Comparison of ENCODE assay signal across 21 cellular contexts in the genomic region with DNA sequence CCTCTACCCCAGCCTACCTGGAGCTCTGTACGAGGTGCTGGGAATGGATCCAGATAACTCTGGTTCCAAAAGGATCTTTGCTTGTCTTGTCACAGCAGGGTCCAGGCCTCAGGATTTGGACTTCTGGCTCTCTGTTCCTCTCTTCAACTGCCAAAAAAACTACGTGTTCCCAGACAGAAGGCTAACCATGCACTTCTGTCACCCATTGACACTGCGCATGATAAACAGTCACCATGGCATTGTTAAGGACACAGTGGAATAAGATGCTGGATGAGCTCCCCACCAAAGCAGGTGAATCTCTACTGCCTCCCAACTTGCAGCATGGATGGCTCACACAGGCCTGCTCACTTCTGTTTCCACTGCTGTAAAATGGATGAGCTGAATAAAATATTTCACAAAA.
"Had no signal": no experiment of that assay in that cellular context is flagged by ENCODE, and none has a peak within 500 bp of the region (broad histone marks: within the 10 kb centered on the region; RNA-seq: fewer than 3 reads in every experiment).

No MANE protein-coding gene starts in this region.

- H3K9me3 Mint-ChIP-seq: activated CD8-positive, alpha-beta T cell treated with anti-CD3 and anti-CD28 coated beads for 36 hours; activated naive CD8-positive, alpha-beta T cell treated with anti-CD3 and anti-CD28 coated beads, Interleukin-2, amount 10 ng/mL, durations not matched to agents 7 days and 5 days had no signal

- H3K27me3 Mint-ChIP-seq: activated CD8-positive, alpha-beta T cell treated with anti-CD3 and anti-CD28 coated beads for 36 hours; activated naive CD8-positive, alpha-beta T cell treated with anti-CD3 and anti-CD28 coated beads, Interleukin-2, amount 10 ng/mL, durations not matched to agents 7 days and 5 days had no signal

- H3K4me3 Mint-ChIP-seq: activated CD8-positive, alpha-beta T cell treated with anti-CD3 and anti-CD28 coated beads for 36 hours; activated naive CD8-positive, alpha-beta T cell treated with anti-CD3 and anti-CD28 coated beads, Interleukin-2, amount 10 ng/mL, durations not matched to agents 7 days and 5 days; T-helper 1 cell treated with Interleukin-12 subunit alpha and Interleukin-12 subunit beta and Interleukin-4 antibody, amounts not matched to agents 30 μg/mL and 1 μg/mL, for 36 hours had no signal

- DNase-seq: activated CD4-positive, alpha-beta T cell treated with anti-CD3 and anti-CD28 coated beads for 4 hours; activated CD8-positive, alpha-beta memory T cell treated with anti-CD3 and anti-CD28 coated beads, Interleukin-2, amount 50 U/mL, for 4 hours; activated CD8-positive, alpha-beta T cell treated with anti-CD3 and anti-CD28 coated beads for 36 hours; activated naive CD4-positive, alpha-beta T cell treated with anti-CD3 and anti-CD28 coated beads, Interleukin-2, amount 50 U/mL, for 16 hours; activated naive CD8-positive, alpha-beta T cell treated with anti-CD3 and anti-CD28 coated beads, Interleukin-2, amount 10 ng/mL, durations not matched to agents 7 days and 5 days; adrenal gland; anterior cingulate cortex; NCI-H1092; NCI-H1417 treated with DMSO at 0.1 percent for 48 hours; NCI-H1694; NCI-H2029; NCI-H2107; NCI-H2171 treated with DMSO at 0.1 percent for 48 hours; NCI-H226; NCI-H526; NCI-H774; SJCRH30 had no signal

- H3K27me3 ChIP-seq: adrenal gland, SJCRH30 had no signal

- H3K9me3 ChIP-seq: adrenal gland, SJCRH30 had no signal

- H3K4me1 ChIP-seq: adrenal gland had no signal

- H3K9ac ChIP-seq: KMS-11 had no signal

- H3K4me3 ChIP-seq: adrenal gland, SJCRH30 had no signal

- H3K27ac ChIP-seq: adrenal gland, KMS-11, SJCRH30 had no signal

- H3K27ac Mint-ChIP-seq: activated CD8-positive, alpha-beta T cell treated with anti-CD3 and anti-CD28 coated beads for 36 hours; activated naive CD8-positive, alpha-beta T cell treated with anti-CD3 and anti-CD28 coated beads, Interleukin-2, amount 10 ng/mL, durations not matched to agents 7 days and 5 days; T-helper 1 cell treated with Interleukin-12 subunit alpha and Interleukin-12 subunit beta and Interleukin-4 antibody, amounts not matched to agents 30 μg/mL and 1 μg/mL, for 36 hours had no signal

- H3K36me3 ChIP-seq: adrenal gland, SJCRH30 had no signal

- ATAC-seq: activated CD4-positive, CD25-positive, alpha-beta regulatory T cell treated with anti-CD3 and anti-CD28 coated beads, Interleukin-2, amount 50 U/mL, for 24 hours; activated CD8-positive, alpha-beta T cell treated with anti-CD3 and anti-CD28 coated beads for 36 hours; HepG2 had no signal

- H3K4me1 Mint-ChIP-seq: activated naive CD8-positive, alpha-beta T cell treated with anti-CD3 and anti-CD28 coated beads, Interleukin-2, amount 10 ng/mL, durations not matched to agents 7 days and 5 days had no signal

- H3K4me2 ChIP-seq: KMS-11 had no signal

- H3K36me3 Mint-ChIP-seq: activated naive CD8-positive, alpha-beta T cell treated with anti-CD3 and anti-CD28 coated beads, Interleukin-2, amount 10 ng/mL, durations not matched to agents 7 days and 5 days had no signal
